In the genomic region with DNA sequence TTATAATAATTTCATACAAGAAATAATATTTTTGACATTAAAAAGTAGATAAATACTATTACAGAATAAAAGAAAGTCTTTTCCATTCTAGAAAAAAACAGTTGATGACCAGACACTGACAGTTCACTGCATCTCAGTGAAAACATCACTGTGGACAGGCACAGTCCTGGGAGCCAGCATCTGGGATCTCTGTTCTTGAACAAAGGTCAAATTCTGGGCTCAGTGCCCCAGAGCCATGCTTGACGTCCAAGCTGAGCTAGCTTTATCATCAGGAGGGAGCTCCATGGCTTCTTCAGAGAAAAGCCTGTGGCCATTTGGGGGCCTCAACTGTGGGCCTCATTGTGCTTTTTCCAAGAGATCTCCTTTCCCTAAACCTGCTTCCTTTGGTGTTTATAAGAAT, we compare ENCODE assay signal across 17 cellular contexts.
A peak's percentile ranks its signal among the peaks of the same experiment; 100 is the strongest.
DNase-seq lines count a peak whose midpoint lies in the region; ATAC-seq and TF ChIP-seq lines count a peak whose summit lies in the region.
"Had no signal": no experiment of that assay in that cellular context is flagged by ENCODE, and none has a peak within 500 bp of the region (broad histone marks: within the 10 kb centered on the region; RNA-seq: fewer than 3 reads in every experiment).

No MANE protein-coding gene starts in this region.

- no peak overlapping the region for H3K4me3 ChIP-seq in right atrium auricular region
- H3K4me3 ChIP-seq: BLaER1 treated with 17β-estradiol and CSF1 and Interleukin-3, amounts not matched to agents 10 nM and 100 nM; GM12878; GM23248; HAP-1 had no signal

- H3K4me1 Mint-ChIP-seq in progenitor cell of endocrine pancreas (ENCODE audit: low read depth): no peaks in the 10 kb centered on the region
- H3K4me1 Mint-ChIP-seq: B cell had no signal

- H3K4me3 Mint-ChIP-seq in progenitor cell of endocrine pancreas (ENCODE audit: low read depth): no peak overlapping the region
- H3K4me3 Mint-ChIP-seq: B cell; CD8-positive, alpha-beta T cell had no signal

- no peaks in the 10 kb centered on the region for H3K4me1 ChIP-seq in right atrium auricular region
- H3K4me1 ChIP-seq: BLaER1 treated with 17β-estradiol and CSF1 and Interleukin-3, amounts not matched to agents 10 nM and 100 nM; HAP-1 had no signal

- no peaks in the 10 kb centered on the region for H3K27me3 Mint-ChIP-seq in progenitor cell of endocrine pancreas

- H3K9me3 Mint-ChIP-seq in progenitor cell of endocrine pancreas (ENCODE audit: low read depth): no peaks in the 10 kb centered on the region

- ATAC-seq in Right ventricle myocardium superior (ENCODE audit: poor library complexity) (peak; percentile 79), left lobe of liver (peak; percentile 92)
- ATAC-seq: CD8-positive, alpha-beta T cell; GM12878 had no signal

- no peak for TF ChIP-seq CTCF in right atrium auricular region (IDR thresholded peaks at IDR 0.05)
- no peak for TF ChIP-seq CTCF in progenitor cell of endocrine pancreas (IDR thresholded peaks at IDR 0.05; ENCODE audit: unreplicated experiment)

- no peak overlapping the region for H3K27ac Mint-ChIP-seq in progenitor cell of endocrine pancreas
- H3K27ac Mint-ChIP-seq: B cell; CD8-positive, alpha-beta T cell had no signal

- H3K36me3 ChIP-seq in right atrium auricular region: no peaks in the 10 kb centered on the region
- H3K36me3 ChIP-seq: BLaER1 treated with 17β-estradiol and CSF1 and Interleukin-3, amounts not matched to agents 10 nM and 100 nM; HAP-1 had no signal

- H3K9me3 ChIP-seq in right atrium auricular region: no peaks in the 10 kb centered on the region
- H3K9me3 ChIP-seq: BLaER1 treated with 17β-estradiol and CSF1 and Interleukin-3, amounts not matched to agents 10 nM and 100 nM; HAP-1 had no signal

- no peaks in the 10 kb centered on the region for H3K36me3 Mint-ChIP-seq in progenitor cell of endocrine pancreas (ENCODE audit: insufficient read depth)
- H3K36me3 Mint-ChIP-seq: CD8-positive, alpha-beta T cell had no signal

- DNase-seq in Right ventricle myocardium superior (no peak), right atrium auricular region (ENCODE audit: low spot score) (no peak), cerebellar cortex (ENCODE audit: low spot score) (peak; percentile 10), left lobe of liver (ENCODE audit: low spot score) (peak; percentile 86), pons (ENCODE audit: low spot score) (peak; percentile 12), progenitor cell of endocrine pancreas (ENCODE audit: low spot score, unreplicated experiment) (no peak), islet precursor cell (no peak)
- DNase-seq: Calu3; CD8-positive, alpha-beta T cell; DMS79 treated with DMSO at 0.1 percent for 48 hours; GM23248; IMR-90 had no signal

- no peaks in the 10 kb centered on the region for H3K27me3 ChIP-seq in right atrium auricular region
- H3K27me3 ChIP-seq: BLaER1 treated with 17β-estradiol and CSF1 and Interleukin-3, amounts not matched to agents 10 nM and 100 nM had no signal

- no peak overlapping the region for H3K27ac ChIP-seq in right atrium auricular region
- H3K27ac ChIP-seq: BLaER1 treated with 17β-estradiol and CSF1 and Interleukin-3, amounts not matched to agents 10 nM and 100 nM; GM23248; HL-60 had no signal

- intact Hi-C loops in Right ventricle myocardium superior (cut with DNase I): no loop called here

Comparison
In these comparisons a context has a peak if more than half of its experiments do, and no peak if none do; other contexts are left out.
1. DNase-seq: peak in cerebellar cortex (single experiment), left lobe of liver (single experiment) and pons (single experiment); none in Right ventricle myocardium superior (single experiment), right atrium auricular region (single experiment), progenitor cell of endocrine pancreas (single experiment) and islet precursor cell (single experiment).